19 cellular contexts compared by ENCODE assay signal in the genomic region with DNA sequence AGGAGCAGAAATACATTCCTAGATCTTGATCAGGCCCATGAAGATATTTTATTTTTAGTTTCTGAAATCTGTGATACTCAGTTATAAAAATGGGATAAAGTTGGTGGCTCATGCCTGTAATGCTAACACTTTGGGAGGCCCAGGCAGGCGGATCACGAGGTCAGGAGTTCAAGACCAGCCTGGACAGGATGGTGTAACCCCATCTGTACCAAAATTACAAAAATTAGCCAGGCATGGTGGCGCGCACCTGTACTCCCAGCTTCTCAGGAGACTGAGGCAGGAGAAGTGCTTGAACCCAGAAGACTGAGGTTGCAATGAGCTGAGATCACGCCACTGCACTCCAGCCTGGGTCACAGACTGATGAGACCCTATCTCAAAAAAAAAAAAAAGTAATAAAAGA.
DNase-seq lines count a peak whose midpoint lies in the region; ATAC-seq and TF ChIP-seq lines count a peak whose summit lies in the region.
"Had no signal": no experiment of that assay in that cellular context is flagged by ENCODE, and none has a peak within 500 bp of the region (broad histone marks: within the 10 kb centered on the region; RNA-seq: fewer than 3 reads in every experiment).

No MANE protein-coding gene starts in this region.

- H3K4ac ChIP-seq in IMR-90 (ENCODE audit: low read depth, low read length), result no peak overlapping the region

- peaks cover 6 to 25% of the 10 kb centered on the region in 2 donors for H3K36me3 Mint-ChIP-seq in activated T-cell treated with anti-CD3 and anti-CD28 coated beads, Interleukin-2, amount 50 U/mL, for 72 hours (ENCODE audit: insufficient read depth in 2 of 2)
- peaks cover 72% of the 10 kb centered on the region for H3K36me3 Mint-ChIP-seq in activated T-helper 2 cell treated with anti-CD3 and anti-CD28 coated beads, Interferon-gamma antibody, Interleukin-2, Interleukin-4, amounts not matched to agents 10 μg/mL and 5 μg/mL and 100 μg/mL, durations not matched to agents 14 hours and 24 hours and 36 hours (ENCODE audit: low read depth)

- no peaks in the 10 kb centered on the region for H4K20me1 ChIP-seq in IMR-90 (ENCODE audit: insufficient read depth, low read length)

- intact Hi-C loops in IMR-90 (cut with micrococcal nuclease), result no loop called here
- intact Hi-C loops in activated T-helper 2 cell treated with anti-CD3 and anti-CD28 coated beads, Interferon-gamma antibody, Interleukin-2, Interleukin-4, amounts not matched to agents 10 μg/mL and 5 μg/mL and 100 μg/mL, durations not matched to agents 14 hours and 24 hours and 36 hours (cut with micrococcal nuclease), result loop anchor here (2.0 to 5.0 kb wide), 2 partner anchors 75 to 1312 kb away; no protein-coding TSS in a partner anchor
- intact Hi-C loops in spleen (cut with DNase I; ENCODE audit: low total_unique reads), result no loop called here

- TF ChIP-seq POLR2A in IMR-90 (IDR thresholded peaks at IDR 0.05; ENCODE audit: low read depth, low read length) (no peak), spleen (IDR thresholded peaks at IDR 0.05) (no peak)

- H3K79me1 ChIP-seq in IMR-90 (ENCODE audit: low read depth in 1 of 2, low read length in 2 of 2), result no peaks in the 10 kb centered on the region

- H3K18ac ChIP-seq in IMR-90 (ENCODE audit: low read depth, low read length), result no peak overlapping the region

- no peak overlapping the region for H4K5ac ChIP-seq in IMR-90 (ENCODE audit: low read depth, low read length)

- dilution Hi-C loops in IMR-90 (cut with HindIII; ENCODE audit: low sequenced_read_pairs, unreplicated experiment), result no loop called here

- DNase-seq in activated T-cell treated with anti-CD3 and anti-CD28 coated beads, Interleukin-2, amount 50 U/mL, for 72 hours, result no peak
- DNase-seq in activated T-cell treated with anti-CD3 and anti-CD28 coated beads, Interleukin-2, amount 50 U/mL, for 1 hour, result no peak
- no peak for DNase-seq in IMR-90
- DNase-seq in activated T-helper 2 cell treated with anti-CD3 and anti-CD28 coated beads, Interferon-gamma antibody, Interleukin-2, Interleukin-4, amounts not matched to agents 10 μg/mL and 5 μg/mL and 100 μg/mL, durations not matched to agents 14 hours and 24 hours and 36 hours (ENCODE audit: low spot score), result no peak
- no peak for DNase-seq in spleen
- DNase-seq in hippocampal formation (lab: John Stamatoyannopoulos, UW), result no peak
- DNase-seq: gastrocnemius medialis; hypothalamus; left lung; naive thymus-derived CD8-positive, alpha-beta T cell; NCI-H1694 treated with DMSO at 0.1 percent for 48 hours; NCI-H526; ovary; stimulated activated CD4-positive, alpha-beta T cell treated with anti-CD3 and anti-CD28 coated beads, Interleukin-2, amount 100 ng/mL, for 48 hours; stimulated activated naive CD4-positive, alpha-beta T cell had no signal

- no peak overlapping the region for H3K4me2 ChIP-seq in IMR-90 (ENCODE audit: low read depth, low read length)

- H3K9ac ChIP-seq in IMR-90 (ENCODE audit: low read depth, low read length), result no peak overlapping the region

- H3K14ac ChIP-seq in IMR-90 (replicated peaks; ENCODE audit: low read depth, low read length), result no peak overlapping the region

- TF ChIP-seq RAD21 in IMR-90 (IDR thresholded peaks at IDR 0.05; ENCODE audit: low read length), result no peak

- 80% methylated on average over 1 of the region's 5 CpGs; no CpG with 5 or more reads in 1 of the 2 experiments for WGBS in IMR-90 (ENCODE audit: extremely low coverage in 2 of 2, insufficient read length in 1 of 2), 2 experiments
- WGBS in spleen, 5 donors, result 64 to 89% (median 73%) methylated on average over 5 of the region's 5 CpGs

- no peak overlapping the region for H3K23ac ChIP-seq in IMR-90 (ENCODE audit: low read depth, low read length)

- no peak overlapping the region for H2AK9ac ChIP-seq in IMR-90 (replicated peaks; ENCODE audit: low read depth, low read length, poor library complexity)

- H3K27ac ChIP-seq in IMR-90 (ENCODE audit: insufficient read depth, low read length) (no peak overlapping the region), spleen (peak overlapping the region in 6 of 8 donors; percentile 4 to 84 (median 76))
- H3K27ac ChIP-seq: C4-2B, gastrocnemius medialis, ovary had no signal

- no peak for TF ChIP-seq CTCF in IMR-90 (conservative IDR thresholded peaks at IDR 0.05; ENCODE audit: low read depth, low read length)
- no peak for TF ChIP-seq CTCF in spleen (IDR thresholded peaks at IDR 0.05 in 8 of 11, conservative IDR thresholded peaks at IDR 0.05 in 3 of 11)

- H3K4me3 ChIP-seq in IMR-90 (ENCODE audit: insufficient read depth, low read depth, low read length), result no peak overlapping the region
- no peak overlapping the region for H3K4me3 ChIP-seq in spleen
- H3K4me3 ChIP-seq: gastrocnemius medialis, left lung, ovary had no signal

- H2BK120ac ChIP-seq in IMR-90 (ENCODE audit: low read depth, low read length), result no peak overlapping the region

- no peak overlapping the region for H2BK15ac ChIP-seq in IMR-90 (ENCODE audit: low read depth, low read length)

- no peaks in the 10 kb centered on the region for H3K9me1 ChIP-seq in IMR-90 (ENCODE audit: insufficient read depth, low read length)

- in situ Hi-C loops in IMR-90 (cut with MboI; ENCODE audit: low sequenced_read_pairs), result no loop called here

- CTCF ChIA-PET in IMR-90 (lab: Yijun Ruan, JAX), result interaction anchor here (1.1 kb wide), 1 partner anchor 9 kb away, joined by 4 read pairs; no protein-coding TSS in a partner anchor

- peak overlapping the region; percentile 6 to 79 for H3K4me3 Mint-ChIP-seq in activated T-cell treated with anti-CD3 and anti-CD28 coated beads, Interleukin-2, amount 50 U/mL, for 72 hours
- peak overlapping the region; percentile 14 for H3K4me3 Mint-ChIP-seq in activated T-helper 2 cell treated with anti-CD3 and anti-CD28 coated beads, Interferon-gamma antibody, Interleukin-2, Interleukin-4, amounts not matched to agents 10 μg/mL and 5 μg/mL and 100 μg/mL, durations not matched to agents 14 hours and 24 hours and 36 hours (ENCODE audit: low read depth)
- H3K4me3 Mint-ChIP-seq: mesothelial cell of epicardium had no signal

- POLR2A ChIA-PET in IMR-90 (lab: Charles Lee; ENCODE audit: unreplicated experiment), result no interaction called here

- no peak overlapping the region for H4K8ac ChIP-seq in IMR-90 (ENCODE audit: low read depth in 2 of 2, low read length in 2 of 2)

- H3K4me1 ChIP-seq in IMR-90 (ENCODE audit: control insufficient read depth, insufficient read depth, low read length) (peaks cover 6% of the 10 kb centered on the region), spleen (peaks cover 0 to 73% (median 23%) of the 10 kb centered on the region in 6 donors)
- H3K4me1 ChIP-seq: gastrocnemius medialis had no signal

- H3K9me3 Mint-ChIP-seq in activated T-cell treated with anti-CD3 and anti-CD28 coated beads, Interleukin-2, amount 50 U/mL, for 72 hours, result peaks cover 0 to 2% of the 10 kb centered on the region in 2 donors
- peaks cover 7% of the 10 kb centered on the region for H3K9me3 Mint-ChIP-seq in activated T-helper 2 cell treated with anti-CD3 and anti-CD28 coated beads, Interferon-gamma antibody, Interleukin-2, Interleukin-4, amounts not matched to agents 10 μg/mL and 5 μg/mL and 100 μg/mL, durations not matched to agents 14 hours and 24 hours and 36 hours
- H3K9me3 Mint-ChIP-seq: mesothelial cell of epicardium; naive thymus-derived CD8-positive, alpha-beta T cell had no signal

- H3K27ac Mint-ChIP-seq in activated T-cell treated with anti-CD3 and anti-CD28 coated beads, Interleukin-2, amount 50 U/mL, for 72 hours, result peak overlapping the region; percentile 99
- H3K27ac Mint-ChIP-seq in activated T-helper 2 cell treated with anti-CD3 and anti-CD28 coated beads, Interferon-gamma antibody, Interleukin-2, Interleukin-4, amounts not matched to agents 10 μg/mL and 5 μg/mL and 100 μg/mL, durations not matched to agents 14 hours and 24 hours and 36 hours, result peak overlapping the region; percentile 97
- H3K27ac Mint-ChIP-seq: mesothelial cell of epicardium had no signal

- no peaks in the 10 kb centered on the region for H3K27me3 Mint-ChIP-seq in activated T-cell treated with anti-CD3 and anti-CD28 coated beads, Interleukin-2, amount 50 U/mL, for 72 hours (ENCODE audit: low read depth)
- H3K27me3 Mint-ChIP-seq in activated T-helper 2 cell treated with anti-CD3 and anti-CD28 coated beads, Interferon-gamma antibody, Interleukin-2, Interleukin-4, amounts not matched to agents 10 μg/mL and 5 μg/mL and 100 μg/mL, durations not matched to agents 14 hours and 24 hours and 36 hours (ENCODE audit: low read depth), result no peaks in the 10 kb centered on the region
- H3K27me3 Mint-ChIP-seq: naive thymus-derived CD8-positive, alpha-beta T cell had no signal

- peaks cover 76% of the 10 kb centered on the region for H3K4me1 Mint-ChIP-seq in activated T-cell treated with anti-CD3 and anti-CD28 coated beads, Interleukin-2, amount 50 U/mL, for 72 hours (ENCODE audit: low read depth)
- H3K4me1 Mint-ChIP-seq in activated T-helper 2 cell treated with anti-CD3 and anti-CD28 coated beads, Interferon-gamma antibody, Interleukin-2, Interleukin-4, amounts not matched to agents 10 μg/mL and 5 μg/mL and 100 μg/mL, durations not matched to agents 14 hours and 24 hours and 36 hours (ENCODE audit: low read depth), result peaks cover 86% of the 10 kb centered on the region

- H2BK5ac ChIP-seq in IMR-90 (ENCODE audit: low read depth, low read length, poor library complexity, severe bottlenecking), result peak overlapping the region; percentile 40

- H3K36me3 ChIP-seq in IMR-90 (ENCODE audit: control insufficient read depth, insufficient read depth, low read length) (peaks cover 3% of the 10 kb centered on the region; the same call in 1 of the 2 replicates), spleen (peaks cover 0 to 14% (median 4%) of the 10 kb centered on the region in 6 donors)
- H3K36me3 ChIP-seq: gastrocnemius medialis, ovary had no signal

- H3K27me3 ChIP-seq in IMR-90 (ENCODE audit: control insufficient read depth, insufficient read depth, low read length), result no peaks in the 10 kb centered on the region
- no peaks in the 10 kb centered on the region for H3K27me3 ChIP-seq in spleen (replicated peaks in 1 of 7)
- H3K27me3 ChIP-seq: gastrocnemius medialis, left lung, ovary had no signal

- no TSS peak for BruUV-seq in IMR-90 (replicated peaks; lab: Mats Ljungman, UMichigan)

- no peak overlapping the region for H3K56ac ChIP-seq in IMR-90 (ENCODE audit: extremely low read depth, insufficient read depth, low read length)

- no peak for ATAC-seq in activated T-cell treated with anti-CD3 and anti-CD28 coated beads, Interleukin-2, amount 50 U/mL, for 72 hours (replicated peaks in 1 of 2)
- ATAC-seq in IMR-90 (ENCODE audit: low read depth) (no peak), HG02938 (IDR thresholded peaks at IDR 0.05; ENCODE audit: unreplicated experiment) (no peak), HG02763 (IDR thresholded peaks at IDR 0.05; ENCODE audit: unreplicated experiment) (no peak)
- ATAC-seq: gastrocnemius medialis, left lung had no signal

- no peak overlapping the region for H4K91ac ChIP-seq in IMR-90 (ENCODE audit: insufficient read depth, low read depth, low read length)

- H3K9me3 ChIP-seq in IMR-90 (ENCODE audit: control insufficient read depth, insufficient read depth, low read length), result no peaks in the 10 kb centered on the region
- H3K9me3 ChIP-seq in spleen, result no peaks in the 10 kb centered on the region
- H3K9me3 ChIP-seq: gastrocnemius medialis, left lung, ovary had no signal

- no peak overlapping the region for H2BK20ac ChIP-seq in IMR-90 (ENCODE audit: low read depth, low read length)

- no peak overlapping the region for H2AK5ac ChIP-seq in IMR-90 (ENCODE audit: low read depth, low read length)

- H2AFZ ChIP-seq in IMR-90 (replicated peaks; ENCODE audit: low read length, poor library complexity), result no peak overlapping the region
